13 cellular contexts compared by ENCODE assay signal in the genomic region with DNA sequence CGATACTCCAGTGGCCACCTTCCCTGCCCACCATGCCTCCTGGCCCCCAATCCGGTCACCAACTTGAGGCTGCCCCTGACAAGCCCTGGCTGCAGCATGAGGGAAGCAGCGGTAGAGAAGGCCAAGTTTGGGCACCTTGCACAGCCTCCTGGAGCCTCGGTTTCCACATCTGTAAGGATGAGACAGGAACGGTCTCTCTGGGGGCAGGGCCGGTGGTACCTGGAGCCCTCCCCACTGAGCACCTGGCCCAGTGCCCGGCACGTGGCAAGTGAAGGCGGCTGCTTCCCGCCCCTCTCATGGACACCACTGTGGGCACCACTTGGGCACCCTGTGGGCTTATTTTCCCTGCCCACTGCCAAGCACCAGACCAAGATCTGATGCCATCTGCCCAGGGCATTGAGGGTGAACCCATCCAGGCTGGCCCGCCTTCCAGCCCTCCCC.
DNase-seq lines count a peak whose midpoint lies in the region; ATAC-seq and TF ChIP-seq lines count a peak whose summit lies in the region.
"Had no signal": no experiment of that assay in that cellular context is flagged by ENCODE, and none has a peak within 500 bp of the region (broad histone marks: within the 10 kb centered on the region; RNA-seq: fewer than 3 reads in every experiment).

No MANE protein-coding gene starts in this region.

- H3K27ac ChIP-seq in hepatocyte = peak overlapping the region; percentile 88
- H3K27ac ChIP-seq: KMS-11 had no signal

- peak overlapping the region; percentile 48 for H3K4me2 ChIP-seq in hepatocyte
- H3K4me2 ChIP-seq: KMS-11 had no signal

- peaks cover 61% of the 10 kb centered on the region for H3K4me1 ChIP-seq in hepatocyte (ENCODE audit: insufficient read depth)

- 98% methylated on average over 10 of the region's 11 CpGs for WGBS in hepatocyte (ENCODE audit: low lambda C conversion rate, missing lambda C conversion rate)

- no peaks in the 10 kb centered on the region for H4K20me1 ChIP-seq in hepatocyte (ENCODE audit: insufficient read depth, poor library complexity, severe bottlenecking)

- intact Hi-C loops in posterior vena cava (cut with DNase I) = no loop called here

- ATAC-seq in HG03432 (IDR thresholded peaks at IDR 0.05; ENCODE audit: unreplicated experiment) (no peak), GM19324 (IDR thresholded peaks at IDR 0.05; ENCODE audit: low FRiP score, unreplicated experiment) (no peak)
- ATAC-seq: GM12878 had no signal

- H3K9me3 ChIP-seq in hepatocyte (ENCODE audit: low read depth) = no peaks in the 10 kb centered on the region

- no peaks in the 10 kb centered on the region for H3K27me3 ChIP-seq in hepatocyte

- no peaks in the 10 kb centered on the region for H3K36me3 ChIP-seq in hepatocyte (replicated peaks; ENCODE audit: insufficient read depth, low read depth)

- DNase-seq in stimulated activated CD4-positive, alpha-beta T cell treated with anti-CD3 and anti-CD28 coated beads, Interleukin-1b, Interleukin-23, amount 100 ng/mL, for 48 hours = peak; percentile 0
- no peak for DNase-seq in stimulated activated CD4-positive, alpha-beta T cell treated with anti-CD3 and anti-CD28 coated beads, Interleukin-4, amount 100 ng/mL, for 1 hour
- DNase-seq in hepatocyte (ENCODE audit: low spot score) = no peak
- peak; percentile 52 for DNase-seq in posterior vena cava (ENCODE audit: low spot score)
- no peak for DNase-seq in OCI-M2 (lab: John Stamatoyannopoulos, UW; ENCODE audit: unreplicated experiment)
- DNase-seq in NCI-H226 = no peak
- DNase-seq: DMS79, HFFc6, mesendoderm had no signal

- no peak overlapping the region for H2AFZ ChIP-seq in hepatocyte

- TF ChIP-seq CTCF in hepatocyte (IDR thresholded peaks at IDR 0.05; ENCODE audit: poor library complexity) = no peak

- no peaks in the 10 kb centered on the region for H3K79me2 ChIP-seq in hepatocyte

- H3K9me2 ChIP-seq in hepatocyte (replicated peaks; ENCODE audit: insufficient read depth) = no peaks in the 10 kb centered on the region

- H3K4me3 ChIP-seq in hepatocyte = no peak overlapping the region
- H3K4me3 ChIP-seq: GM12878 had no signal

Comparison
In these comparisons a context has a peak if more than half of its experiments do, and no peak if none do; other contexts are left out.
1. DNase-seq: peak in stimulated activated CD4-positive, alpha-beta T cell treated with anti-CD3 and anti-CD28 coated beads, Interleukin-1b, Interleukin-23, amount 100 ng/mL, for 48 hours (single experiment) and posterior vena cava (single experiment); none in stimulated activated CD4-positive, alpha-beta T cell treated with anti-CD3 and anti-CD28 coated beads, Interleukin-4, amount 100 ng/mL, for 1 hour (single experiment), hepatocyte (single experiment), OCI-M2 (single experiment) and NCI-H226 (single experiment).